In genomic region chr3:8406479-8406878, GRCh38 we compare ENCODE assay signal across 27 cellular contexts.
"Had no signal": no experiment of that assay in that cellular context is flagged by ENCODE, and none has a peak within 500 bp of the region (broad histone marks: within the 10 kb centered on the region; RNA-seq: fewer than 3 reads in every experiment).

No MANE protein-coding gene starts in this region.

- H3K4me1 Mint-ChIP-seq: endodermal cell had no signal

- H3K4me3 ChIP-seq: colonic mucosa, coronary artery, dorsolateral prefrontal cortex, esophagus muscularis mucosa, esophagus squamous epithelium, gastrocnemius medialis, gastroesophageal sphincter, heart left ventricle, heart right ventricle had no signal

- FAIRE-seq: colon, endometrium, endothelial cell of umbilical vein, frontal cortex had no signal

- ATAC-seq: effector memory CD8-positive, alpha-beta T cell; foreskin keratinocyte; gastrocnemius medialis; gastroesophageal sphincter; heart left ventricle; heart right ventricle had no signal

- H3K27me3 ChIP-seq: colonic mucosa, dorsolateral prefrontal cortex, esophagus muscularis mucosa, esophagus squamous epithelium, foreskin keratinocyte, gastrocnemius medialis, gastroesophageal sphincter, heart left ventricle, heart right ventricle had no signal

- H3K27ac ChIP-seq: colonic mucosa, coronary artery, dorsolateral prefrontal cortex, epithelial cell of prostate, esophagus muscularis mucosa, foreskin keratinocyte, gastrocnemius medialis, gastroesophageal sphincter, heart left ventricle, heart right ventricle had no signal

- H3K9me3 ChIP-seq: colonic mucosa, gastrocnemius medialis had no signal

- H3K27me3 Mint-ChIP-seq: dendritic cell treated with granulocyte-macrophage colony-stimulating factor and Interleukin-4, amounts not matched to agents 40 ng/mL and 50 ng/mL, for 4 days had no signal

- H3K4me1 ChIP-seq: colonic mucosa, esophagus muscularis mucosa, esophagus squamous epithelium, foreskin keratinocyte, gastrocnemius medialis, gastroesophageal sphincter, heart left ventricle, heart right ventricle had no signal

- DNase-seq: colonic mucosa; cortex of kidney; dermis blood vessel endothelial cell; dorsolateral prefrontal cortex; effector CD4-positive, alpha-beta T cell; effector CD8-positive, alpha-beta T cell; effector memory CD4-positive, alpha-beta T cell; effector memory CD8-positive, alpha-beta T cell; endodermal cell; erythroblast; esophagus squamous epithelium; foreskin fibroblast; foreskin keratinocyte; foreskin melanocyte; gastrocnemius medialis; glutamatergic neuron; heart left ventricle; heart right ventricle had no signal

- H3K36me3 ChIP-seq: colonic mucosa, esophagus muscularis mucosa, esophagus squamous epithelium, gastrocnemius medialis, gastroesophageal sphincter, heart left ventricle, heart right ventricle had no signal

- H3K27ac Mint-ChIP-seq: dendritic cell treated with granulocyte-macrophage colony-stimulating factor and Interleukin-4, amounts not matched to agents 40 ng/mL and 50 ng/mL, for 4 days; effector memory CD8-positive, alpha-beta T cell; endodermal cell had no signal

- H3K4me3 Mint-ChIP-seq: dendritic cell treated with granulocyte-macrophage colony-stimulating factor and Interleukin-4, amounts not matched to agents 40 ng/mL and 50 ng/mL, for 4 days; effector memory CD8-positive, alpha-beta T cell; endodermal cell had no signal
